8 cellular contexts compared by ENCODE assay signal in the genomic region with DNA sequence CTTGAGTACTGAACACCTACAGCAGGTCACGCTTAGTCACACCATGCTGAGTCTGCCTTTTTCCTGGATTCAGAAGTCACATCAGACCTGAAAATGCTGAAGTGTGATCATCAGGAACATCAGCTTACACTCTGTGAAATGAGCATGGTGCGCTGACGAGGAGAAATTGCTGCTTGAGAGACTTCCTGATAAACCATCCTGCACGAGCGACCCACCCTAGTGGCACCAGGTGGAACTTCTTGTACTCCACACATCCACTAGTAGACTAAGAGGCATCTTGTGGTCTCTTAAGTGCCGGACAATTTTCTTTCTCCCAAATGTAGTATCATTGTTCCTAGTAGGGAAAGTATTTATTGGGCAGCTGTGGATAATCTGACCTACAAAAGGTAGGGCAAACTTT. TPM values are rescaled to one million over a fixed set of nuclear protein-coding genes. Genes with fewer than 3 reads are reported as not detected.
DNase-seq lines count a peak whose midpoint lies in the region; ATAC-seq, FAIRE-seq and TF ChIP-seq lines count a peak whose summit lies in the region.

No MANE protein-coding gene starts in this region.

- TF ChIP-seq POLR2A in A549 (IDR thresholded peaks at IDR 0.05; ENCODE audit: low read length) = no peak

- WGBS in A549 (ENCODE audit: missing lambda C conversion rate) = 94% methylated on average over 6 of the region's 6 CpGs

- ATAC-seq in A549 (peak; percentile 76 to 85; a peak in 5 of 6 replicates), HG03025 (IDR thresholded peaks at IDR 0.05; ENCODE audit: low FRiP score, unreplicated experiment) (no peak), HG02571 (IDR thresholded peaks at IDR 0.05; ENCODE audit: unreplicated experiment) (no peak)

- TF ChIP-seq CTCF in A549 (IDR thresholded peaks at IDR 0.05) (no peak), GM12864 (IDR thresholded peaks at IDR 0.05; ENCODE audit: low read depth, low read length, missing control alignments) (peak; percentile 50), epithelial cell of esophagus (IDR thresholded peaks at IDR 0.05; ENCODE audit: insufficient read depth, low read depth, low read length, missing control alignments) (peak; percentile 66), retinal pigment epithelial cell (conservative IDR thresholded peaks at IDR 0.05; ENCODE audit: low read depth, low read length) (peak; percentile 66)

- no peak overlapping the region for H3K4me3 ChIP-seq in A549
- H3K4me3 ChIP-seq in GM12864 (ENCODE audit: low read depth, low read length) = no peak overlapping the region
- no peak overlapping the region for H3K4me3 ChIP-seq in epithelial cell of esophagus (ENCODE audit: low read length)
- no peak overlapping the region for H3K4me3 ChIP-seq in retinal pigment epithelial cell (ENCODE audit: low read length)

- H3K27ac ChIP-seq in A549 = no peak overlapping the region

- no peaks in the 10 kb centered on the region for H3K9me3 ChIP-seq in A549

- POLR2A ChIA-PET in A549 (lab: Yijun Ruan, JAX) = no interaction called here

- FAIRE-seq in A549 (lab: Jason Lieb, UNC) = no peak

- DNase-seq in A549 (ENCODE audit: low read depth in 1 of 2, low spot score in 1 of 2) (peak; percentile 11 to 48), GM12864 (ENCODE audit: low read depth) (no peak), NCI-H82 treated with DMSO at 0.1 percent for 48 hours (lab: John Stamatoyannopoulos, UW; ENCODE audit: unreplicated experiment) (peak; percentile 15), epithelial cell of esophagus (ENCODE audit: low read depth) (peak; percentile 45), retinal pigment epithelial cell (ENCODE audit: low read depth) (no peak), dedifferentiated amniotic fluid mesenchymal stem cell (ENCODE audit: extremely low spot score) (no peak)

- CTCF ChIA-PET in A549 (lab: Yijun Ruan, JAX) = interaction anchor here (0.6 to 1.2 kb wide), 3 partner anchors 11 to 193 kb away, joined by 3 read pairs; no protein-coding TSS in a partner anchor

- no peak overlapping the region for H3K4me2 ChIP-seq in A549

- TF ChIP-seq EP300 in A549 (IDR thresholded peaks at IDR 0.05) = no peak

- H3K4me1 ChIP-seq in A549 = no peaks in the 10 kb centered on the region

- no peak for TF ChIP-seq RAD21 in A549 (conservative IDR thresholded peaks at IDR 0.05 in 1 of 2, IDR thresholded peaks at IDR 0.05 in 1 of 2)

TF ChIP-seq in A549, 52 proteins besides CTCF, POLR2A, EP300 and RAD21:
- no peak for TF ChIP-seq ZFP36 (IDR thresholded peaks at IDR 0.05; ENCODE audit: borderline replicate concordance, partially characterized antibody)
- TF ChIP-seq MAFK (IDR thresholded peaks at IDR 0.05; ENCODE audit: partially characterized antibody) = peak; percentile 22
- TF ChIP-seq, protein P1, sequence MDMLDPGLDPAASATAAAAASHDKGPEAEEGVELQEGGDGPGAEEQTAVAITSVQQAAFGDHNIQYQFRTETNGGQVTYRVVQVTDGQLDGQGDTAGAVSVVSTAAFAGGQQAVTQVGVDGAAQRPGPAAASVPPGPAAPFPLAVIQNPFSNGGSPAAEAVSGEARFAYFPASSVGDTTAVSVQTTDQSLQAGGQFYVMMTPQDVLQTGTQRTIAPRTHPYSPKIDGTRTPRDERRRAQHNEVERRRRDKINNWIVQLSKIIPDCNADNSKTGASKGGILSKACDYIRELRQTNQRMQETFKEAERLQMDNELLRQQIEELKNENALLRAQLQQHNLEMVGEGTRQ (IDR thresholded peaks at IDR 0.05) = no peak

RNA-seq across cellular contexts. Expression of a gene that starts 51.8 kb away (rescaled TPM):
- polyA plus RNA-seq in A549 (2011; rRNA removed) (not detected in 2 replicates), A549 (2017; fragmentation: RNase III; extraction: RNeasy Plus Mini Kit Qiagen cat#74134 plus additional on column Dnase treatment) (not detected in 3 replicates)
- not detected in 2 replicates for polyA plus RNA-seq in A549 (2012; cell fraction: cytosol; rRNA removed)
- polyA plus RNA-seq in A549 (2012; cell fraction: nucleus; rRNA removed) = 0.54 TPM in 1 of 2 replicates, not detected in the other
- polyA minus RNA-seq in A549 (2011; rRNA and poly(A)+ RNA removed) = not detected in 2 replicates

Comparison
In these comparisons a context has a peak if more than half of its experiments do, and no peak if none do; other contexts are left out.
1. ATAC-seq: peak in A549 (2 of 2); none in HG03025 (single experiment) and HG02571 (single experiment).
2. DNase-seq: peak in A549 (2 of 2), NCI-H82 treated with DMSO at 0.1 percent for 48 hours (single experiment) and epithelial cell of esophagus (single experiment); none in GM12864 (single experiment), retinal pigment epithelial cell (single experiment) and dedifferentiated amniotic fluid mesenchymal stem cell (single experiment).